In genomic region chr3:125000661-125001060, GRCh38 we compare ENCODE assay signal across 18 cellular contexts. TPM values are rescaled to one million over a fixed set of nuclear protein-coding genes. Genes with fewer than 3 reads are reported as not detected.
DNase-seq lines count a peak whose midpoint lies in the region; ATAC-seq and TF ChIP-seq lines count a peak whose summit lies in the region.
"Had no signal": no experiment of that assay in that cellular context is flagged by ENCODE, and none has a peak within 500 bp of the region (broad histone marks: within the 10 kb centered on the region; RNA-seq: fewer than 3 reads in every experiment).

No MANE protein-coding gene starts in this region.

- no peaks in the 10 kb centered on the region for H3K27me3 Mint-ChIP-seq in stimulated activated naive CD8-positive, alpha-beta T cell treated with anti-CD3 and anti-CD28 coated beads, Interleukin-15, Interleukin-2, amounts not matched to agents 100 ng/mL and 50 ng/mL, for 24 hours
- H3K27me3 Mint-ChIP-seq in stimulated activated naive CD8-positive, alpha-beta T cell treated with anti-CD3 and anti-CD28 coated beads, Interleukin-15, amount 100 ng/mL, for 72 hours: no peaks in the 10 kb centered on the region
- no peaks in the 10 kb centered on the region for H3K27me3 Mint-ChIP-seq in endodermal cell (ENCODE audit: insufficient read depth)
- H3K27me3 Mint-ChIP-seq: IgD-negative memory B cell had no signal

- peak overlapping the region; percentile 5 for H3K27ac Mint-ChIP-seq in stimulated activated naive CD8-positive, alpha-beta T cell treated with anti-CD3 and anti-CD28 coated beads, Interleukin-15, Interleukin-2, amounts not matched to agents 100 ng/mL and 50 ng/mL, for 24 hours
- H3K27ac Mint-ChIP-seq in stimulated activated naive CD8-positive, alpha-beta T cell treated with anti-CD3 and anti-CD28 coated beads, Interleukin-15, amount 100 ng/mL, for 72 hours: no peak overlapping the region
- H3K27ac Mint-ChIP-seq in endodermal cell: peak overlapping the region; percentile 75
- H3K27ac Mint-ChIP-seq: CD14-positive monocyte, IgD-negative memory B cell had no signal

- no peak overlapping the region for H3K4me3 ChIP-seq in endodermal cell (ENCODE audit: low read length)
- no peak overlapping the region for H3K4me3 ChIP-seq in lower lobe of right lung

- H3K4me3 Mint-ChIP-seq in stimulated activated naive CD8-positive, alpha-beta T cell treated with anti-CD3 and anti-CD28 coated beads, Interleukin-15, Interleukin-2, amounts not matched to agents 100 ng/mL and 50 ng/mL, for 24 hours: no peak overlapping the region
- no peak overlapping the region for H3K4me3 Mint-ChIP-seq in stimulated activated naive CD8-positive, alpha-beta T cell treated with anti-CD3 and anti-CD28 coated beads, Interleukin-15, amount 100 ng/mL, for 72 hours
- H3K4me3 Mint-ChIP-seq in endodermal cell: no peak overlapping the region
- H3K4me3 Mint-ChIP-seq: CD14-positive monocyte, IgD-negative memory B cell had no signal

- H3K36me3 ChIP-seq in endodermal cell (ENCODE audit: control insufficient read depth, insufficient read depth, low read length) (peaks cover 94% of the 10 kb centered on the region), lower lobe of right lung (peaks cover 90% of the 10 kb centered on the region)

- H3K27me3 ChIP-seq in endodermal cell (ENCODE audit: control insufficient read depth, insufficient read depth, low read length, poor library complexity, severe bottlenecking): no peaks in the 10 kb centered on the region
- no peaks in the 10 kb centered on the region for H3K27me3 ChIP-seq in lower lobe of right lung (ENCODE audit: low read depth)

- H3K9me3 ChIP-seq in endodermal cell (ENCODE audit: control insufficient read depth, low read length) (no peaks in the 10 kb centered on the region), lower lobe of right lung (no peaks in the 10 kb centered on the region)

- no peak for TF ChIP-seq POLR2A in erythroblast (IDR thresholded peaks at IDR 0.05; ENCODE audit: low read length)

- no peak for TF ChIP-seq CTCF in endodermal cell (conservative IDR thresholded peaks at IDR 0.05)
- TF ChIP-seq CTCF in lower lobe of right lung (IDR thresholded peaks at IDR 0.05): no peak

- H3K36me3 Mint-ChIP-seq in stimulated activated naive CD8-positive, alpha-beta T cell treated with anti-CD3 and anti-CD28 coated beads, Interleukin-15, Interleukin-2, amounts not matched to agents 100 ng/mL and 50 ng/mL, for 24 hours (ENCODE audit: low read depth): peaks cover 83% of the 10 kb centered on the region
- peaks cover 87% of the 10 kb centered on the region for H3K36me3 Mint-ChIP-seq in endodermal cell (ENCODE audit: low read depth)

- no peak overlapping the region for H3K9ac ChIP-seq in endodermal cell (ENCODE audit: extremely low read depth, low read length, poor library complexity, severe bottlenecking)

- H3K4me1 ChIP-seq in endodermal cell (ENCODE audit: control insufficient read depth, insufficient read depth, low read length): peaks cover 17% of the 10 kb centered on the region
- peaks cover 79% of the 10 kb centered on the region for H3K4me1 ChIP-seq in lower lobe of right lung

- no peaks in the 10 kb centered on the region for H3K9me3 Mint-ChIP-seq in stimulated activated naive CD8-positive, alpha-beta T cell treated with anti-CD3 and anti-CD28 coated beads, Interleukin-15, Interleukin-2, amounts not matched to agents 100 ng/mL and 50 ng/mL, for 24 hours
- H3K9me3 Mint-ChIP-seq in stimulated activated naive CD8-positive, alpha-beta T cell treated with anti-CD3 and anti-CD28 coated beads, Interleukin-15, amount 100 ng/mL, for 72 hours: no peaks in the 10 kb centered on the region
- H3K9me3 Mint-ChIP-seq in endodermal cell: no peaks in the 10 kb centered on the region
- H3K9me3 Mint-ChIP-seq: CD14-positive monocyte, IgD-negative memory B cell had no signal

- no peak overlapping the region for H3K27ac ChIP-seq in endodermal cell (ENCODE audit: low read depth, low read length)
- H3K27ac ChIP-seq in lower lobe of right lung: peak overlapping the region; percentile 27

- no peak for ATAC-seq in stimulated activated naive CD8-positive, alpha-beta T cell treated with anti-CD3 and anti-CD28 coated beads, Interleukin-15, amount 100 ng/mL, for 72 hours
- ATAC-seq in lower lobe of right lung: no peak

- no peak for DNase-seq in stimulated activated naive CD8-positive, alpha-beta T cell treated with anti-CD3 and anti-CD28 coated beads, Interleukin-15, amount 100 ng/mL, for 72 hours
- DNase-seq in endodermal cell (no peak), lower lobe of right lung (no peak), erythroblast (lab: John Stamatoyannopoulos, UW) (no peak), LoVo (ENCODE audit: low spot score) (no peak), midbrain (lab: John Stamatoyannopoulos, UW) (no peak), NCI-H748 treated with DMSO at 0.1 percent for 48 hours (lab: John Stamatoyannopoulos, UW) (no peak)
- DNase-seq: AML-193, COR-L47, DMS53, Kasumi-1, NCI-H1105 treated with DMSO at 0.1 percent for 48 hours, NCI-H1694 treated with DMSO at 0.1 percent for 48 hours, NCI-H2107, NCI-H345 had no signal

- intact Hi-C loops in lower lobe of right lung (cut with DNase I): no loop called here

- H3K4me1 Mint-ChIP-seq in stimulated activated naive CD8-positive, alpha-beta T cell treated with anti-CD3 and anti-CD28 coated beads, Interleukin-15, Interleukin-2, amounts not matched to agents 100 ng/mL and 50 ng/mL, for 24 hours (ENCODE audit: low read depth): peaks cover 24% of the 10 kb centered on the region
- H3K4me1 Mint-ChIP-seq in stimulated activated naive CD8-positive, alpha-beta T cell treated with anti-CD3 and anti-CD28 coated beads, Interleukin-15, amount 100 ng/mL, for 72 hours: peaks cover 26% of the 10 kb centered on the region
- peaks cover 37% of the 10 kb centered on the region for H3K4me1 Mint-ChIP-seq in endodermal cell

- 95 to 100% methylated on average over 1 to 2 of the region's 2 CpGs for WGBS in endodermal cell (ENCODE audit: insufficient coverage in 1 of 2, insufficient read length in 1 of 2), 2 experiments

RNA-seq across cellular contexts. Expression of gene HEG1, which starts 55.1 kb away (rescaled TPM):
- total RNA-seq in endodermal cell (10 to 100 TPM; 25.5 to 27.0 TPM), lower lobe of right lung (157 TPM)
- polyA plus RNA-seq in endodermal cell (2013, experiment 1 of 2): 30.3 TPM
- polyA plus RNA-seq in endodermal cell (2013, experiment 2 of 2): 35.4 TPM

Comparison
In these comparisons a context has a peak if more than half of its experiments do, and no peak if none do; other contexts are left out.
1. H3K27ac Mint-ChIP-seq: peak in stimulated activated naive CD8-positive, alpha-beta T cell treated with anti-CD3 and anti-CD28 coated beads, Interleukin-15, Interleukin-2, amounts not matched to agents 100 ng/mL and 50 ng/mL, for 24 hours (single experiment) and endodermal cell (single experiment); none in stimulated activated naive CD8-positive, alpha-beta T cell treated with anti-CD3 and anti-CD28 coated beads, Interleukin-15, amount 100 ng/mL, for 72 hours (0 of 2).